In the genomic region with DNA sequence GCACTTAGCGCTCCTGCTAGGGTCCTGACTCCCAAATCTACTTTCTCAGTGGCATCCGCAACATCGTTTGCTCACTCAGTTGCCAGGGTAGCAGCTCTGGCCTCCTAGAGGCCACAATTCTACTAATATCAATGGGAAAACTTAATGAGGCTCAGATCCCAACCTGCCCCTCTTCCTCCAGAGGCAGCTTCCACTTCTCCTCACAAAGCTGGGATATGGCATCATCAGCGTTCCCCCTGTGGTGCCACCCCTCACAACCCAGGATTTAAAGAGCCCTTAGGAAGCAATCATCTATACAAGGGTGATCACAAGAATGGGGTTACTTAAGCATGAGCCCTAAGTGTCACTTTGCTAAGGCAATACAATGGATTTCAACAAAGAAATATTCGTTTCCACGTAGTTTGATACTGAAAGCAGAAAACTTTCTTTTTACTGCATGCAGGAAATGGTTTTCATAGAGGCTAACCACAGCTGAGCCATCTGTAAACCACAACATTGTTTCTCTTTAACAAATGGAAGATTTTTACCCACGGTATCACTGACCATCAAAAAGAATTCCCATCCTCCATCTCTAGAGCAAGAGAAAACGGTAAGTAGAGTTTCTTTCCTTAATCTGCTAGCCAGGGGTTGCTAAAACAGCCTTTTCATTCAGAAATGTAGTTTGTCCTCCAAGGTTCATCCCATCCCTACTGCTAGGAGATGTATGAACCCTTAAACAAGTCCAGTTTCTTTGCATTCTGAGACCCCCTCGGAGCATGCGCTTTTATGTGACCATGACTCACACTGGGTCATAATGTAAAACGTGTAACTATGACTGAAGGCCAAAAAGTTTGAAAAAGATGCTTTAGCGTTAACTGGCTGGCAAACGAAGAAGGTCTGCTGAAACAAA, we compare ENCODE assay signal across 8 cellular contexts.
DNase-seq lines count a peak whose midpoint lies in the region; ATAC-seq and TF ChIP-seq lines count a peak whose summit lies in the region.

No MANE protein-coding gene starts in this region.

- peak overlapping the region in 1 of 2 donors; percentile 33 for H3K4me3 ChIP-seq in CD4-positive, alpha-beta memory T cell (ENCODE audit: low read length in 2 of 2)
- H3K4me3 ChIP-seq in ascending aorta (peak overlapping the region in 1 of 2 donors; percentile 8), tibial artery (no peak overlapping the region)

- no peaks in the 10 kb centered on the region for H3K9me3 Mint-ChIP-seq in CD4-positive, alpha-beta memory T cell
- H3K9me3 Mint-ChIP-seq in neural crest cell: no peaks in the 10 kb centered on the region

- H3K36me3 Mint-ChIP-seq in CD4-positive, alpha-beta memory T cell: peaks cover 8 to 21% of the 10 kb centered on the region in 2 donors
- H3K36me3 Mint-ChIP-seq in neural crest cell (ENCODE audit: low read depth): no peaks in the 10 kb centered on the region

- CTCF ChIA-PET in CD4-positive, alpha-beta memory T cell (lab: Charles Lee; ENCODE audit: partially characterized antibody): interaction anchor here (1.9 kb wide), 1 partner anchor 14 kb away, joined by 6 read pairs; no protein-coding TSS in a partner anchor

- peaks cover 21 to 36% (median 29%) of the 10 kb centered on the region in 4 donors for H3K4me1 Mint-ChIP-seq in CD4-positive, alpha-beta memory T cell
- H3K4me1 Mint-ChIP-seq in neural crest cell: peaks cover 43% of the 10 kb centered on the region

- peaks cover 25% of the 10 kb centered on the region for H3K4me1 ChIP-seq in CD4-positive, alpha-beta memory T cell (ENCODE audit: insufficient read depth, low read length)
- H3K4me1 ChIP-seq in ascending aorta (peaks cover 3 to 20% of the 10 kb centered on the region in 2 donors), tibial artery (peaks cover 0 to 16% (median 5%) of the 10 kb centered on the region in 4 donors)

- no peaks in the 10 kb centered on the region for H3K9me3 ChIP-seq in CD4-positive, alpha-beta memory T cell (ENCODE audit: control insufficient read depth in 1 of 2, low read length in 2 of 2)
- H3K9me3 ChIP-seq in ascending aorta (no peaks in the 10 kb centered on the region), tibial artery (no peaks in the 10 kb centered on the region)

- peak overlapping the region in 3 of 7 donors; percentile 17 to 33 (median 22) for H3K27ac Mint-ChIP-seq in CD4-positive, alpha-beta memory T cell
- H3K27ac Mint-ChIP-seq in neural crest cell (ENCODE audit: unreplicated experiment): peak overlapping the region; percentile 79

- ATAC-seq in GM19452 (IDR thresholded peaks at IDR 0.05; ENCODE audit: unreplicated experiment) (peak; percentile 86), HG03457 (IDR thresholded peaks at IDR 0.05; ENCODE audit: unreplicated experiment) (peak; percentile 88)

- POLR2A ChIA-PET in CD4-positive, alpha-beta memory T cell (lab: Charles Lee; ENCODE audit: partially characterized antibody): no interaction called here

- H3K27ac ChIP-seq in CD4-positive, alpha-beta memory T cell (ENCODE audit: low read depth, low read length): no peak overlapping the region
- H3K27ac ChIP-seq in ascending aorta (peak overlapping the region; percentile 43 to 60), tibial artery (no peak overlapping the region)

- H3K27me3 Mint-ChIP-seq in CD4-positive, alpha-beta memory T cell: no peaks in the 10 kb centered on the region
- H3K27me3 Mint-ChIP-seq in neural crest cell (ENCODE audit: low read depth): no peaks in the 10 kb centered on the region

- intact Hi-C loops in CD4-positive, alpha-beta memory T cell (cut with micrococcal nuclease): no loop called here
- intact Hi-C loops in ascending aorta (cut with DNase I) (no loop called here), tibial artery (cut with DNase I; ENCODE audit: low total_unique reads) (loop anchor here (10.0 kb wide), 1 partner anchor 55 kb away; no protein-coding TSS in a partner anchor)

- no peaks in the 10 kb centered on the region for H3K27me3 ChIP-seq in CD4-positive, alpha-beta memory T cell (ENCODE audit: insufficient read depth, low read length)
- no peaks in the 10 kb centered on the region for H3K27me3 ChIP-seq in ascending aorta
- H3K27me3 ChIP-seq in tibial artery: no peaks in the 10 kb centered on the region

- TF ChIP-seq CTCF in ascending aorta (IDR thresholded peaks at IDR 0.05) (no peak), neural crest cell (conservative IDR thresholded peaks at IDR 0.05) (no peak), tibial artery (IDR thresholded peaks at IDR 0.05) (no peak)

- DNase-seq in CD4-positive, alpha-beta memory T cell: peak in 4 of 5 donors; percentile 14 to 25 (median 21)
- DNase-seq in ascending aorta (ENCODE audit: low spot score in 2 of 2) (no peak), neural crest cell (ENCODE audit: low read depth, low spot score) (peak; percentile 12), inferior parietal cortex (ENCODE audit: extremely low spot score) (no peak), NCI-H1694 treated with DMSO at 0.1 percent for 48 hours (lab: John Stamatoyannopoulos, UW) (no peak), tibial artery (no peak)

- peak overlapping the region; percentile 57 to 86 (median 76) for H3K4me3 Mint-ChIP-seq in CD4-positive, alpha-beta memory T cell
- peak overlapping the region; percentile 61 for H3K4me3 Mint-ChIP-seq in neural crest cell

- no peaks in the 10 kb centered on the region for H3K36me3 ChIP-seq in CD4-positive, alpha-beta memory T cell (ENCODE audit: insufficient read depth, low read length)
- H3K36me3 ChIP-seq in ascending aorta (no peaks in the 10 kb centered on the region), tibial artery (no peaks in the 10 kb centered on the region)

Comparison
In these comparisons a context has a peak if more than half of its experiments do, and no peak if none do; other contexts are left out.
1. DNase-seq: peak in CD4-positive, alpha-beta memory T cell (4 of 5) and neural crest cell (single experiment); none in ascending aorta (0 of 2), inferior parietal cortex (single experiment), NCI-H1694 treated with DMSO at 0.1 percent for 48 hours (single experiment) and tibial artery (0 of 2).
2. H3K27ac ChIP-seq: peak in ascending aorta (2 of 2); none in CD4-positive, alpha-beta memory T cell (single experiment) and tibial artery (0 of 2).